14 cellular contexts compared by ENCODE assay signal in genomic region chr9:92638621-92639101, GRCh38. TPM values are rescaled to one million over a fixed set of nuclear protein-coding genes. Genes with fewer than 3 reads are reported as not detected.
A peak's percentile ranks its signal among the peaks of the same experiment; 100 is the strongest.
DNase-seq lines count a peak whose midpoint lies in the region; ATAC-seq and TF ChIP-seq lines count a peak whose summit lies in the region.
"Had no signal": no experiment of that assay in that cellular context is flagged by ENCODE, and none has a peak within 500 bp of the region (broad histone marks: within the 10 kb centered on the region; RNA-seq: fewer than 3 reads in every experiment).

No MANE protein-coding gene starts in this region.

- no peak overlapping the region for H3K4me3 ChIP-seq in AG10803 (ENCODE audit: low read length)
- no peak overlapping the region for H3K4me3 ChIP-seq in MG63
- no peak overlapping the region for H3K4me3 ChIP-seq in A673 (ENCODE audit: low read depth, low read length, poor library complexity, severe bottlenecking)
- H3K4me3 ChIP-seq: BLaER1 treated with 17β-estradiol and CSF1 and Interleukin-3, amounts not matched to agents 10 nM and 100 nM; HAP-1; Peyer's patch had no signal

- peaks cover 52 to 69% of the 10 kb centered on the region in 2 donors for H3K36me3 Mint-ChIP-seq in stimulated activated naive B cell treated with anti-CD40 and anti-IgM and Interleukin-4, amounts not matched to agents 10 μg/mL and 1 μg/mL and 100 μg/mL, for 72 hours

- BruUV-seq in A673 (replicated peaks; lab: Mats Ljungman, UMichigan), result no TSS peak

- intact Hi-C loops in A673 (cut with micrococcal nuclease; ENCODE audit: unreplicated experiment), result no loop called here

- no peak overlapping the region for H3K27ac ChIP-seq in A673 (ENCODE audit: low read depth, low read length, poor library complexity, severe bottlenecking)
- H3K27ac ChIP-seq: BLaER1 treated with 17β-estradiol and CSF1 and Interleukin-3, amounts not matched to agents 10 nM and 100 nM; Peyer's patch had no signal

- H3K4me1 ChIP-seq in A673 (ENCODE audit: insufficient read depth, low read length, poor library complexity, severe bottlenecking), result no peaks in the 10 kb centered on the region
- H3K4me1 ChIP-seq: HAP-1, Peyer's patch had no signal

- H3K27me3 Mint-ChIP-seq in stimulated activated naive B cell treated with anti-CD40 and anti-IgM and Interleukin-4, amounts not matched to agents 10 μg/mL and 1 μg/mL and 100 μg/mL, for 72 hours, result no peaks in the 10 kb centered on the region

- H3K9me3 ChIP-seq in MG63, result no peaks in the 10 kb centered on the region
- no peaks in the 10 kb centered on the region for H3K9me3 ChIP-seq in A673 (ENCODE audit: low read depth, low read length, poor library complexity, severe bottlenecking)
- H3K9me3 ChIP-seq: BLaER1 treated with 17β-estradiol and CSF1 and Interleukin-3, amounts not matched to agents 10 nM and 100 nM; HAP-1; Peyer's patch had no signal

- H3K9me3 Mint-ChIP-seq in stimulated activated naive B cell treated with anti-CD40 and anti-IgM and Interleukin-4, amounts not matched to agents 10 μg/mL and 1 μg/mL and 100 μg/mL, for 72 hours, result no peaks in the 10 kb centered on the region

- H3K36me3 ChIP-seq in MG63 (peaks cover 53% of the 10 kb centered on the region), A673 (ENCODE audit: insufficient read depth, low read length, poor library complexity, severe bottlenecking) (peaks cover 34% of the 10 kb centered on the region)

- DNase-seq in AG10803 (ENCODE audit: low read depth) (peak; percentile 47), MG63 (peak; percentile 16), mesenteric fat pad (ENCODE audit: low spot score) (peak; percentile 64), NCI-H2196 (lab: John Stamatoyannopoulos, UW; ENCODE audit: unreplicated experiment) (no peak), A673 (ENCODE audit: low spot score) (no peak), MV-4-11 (lab: John Stamatoyannopoulos, UW) (no peak)
- DNase-seq in stimulated activated naive B cell treated with anti-CD40 and anti-IgM and Interleukin-4, amounts not matched to agents 10 μg/mL and 1 μg/mL and 100 μg/mL, for 72 hours, result no peak
- DNase-seq: DMS153, NCI-H2029 treated with DMSO at 0.1 percent for 48 hours, NCI-H524, SHP77 had no signal

- peak overlapping the region; percentile 68 for H3K27ac Mint-ChIP-seq in stimulated activated naive B cell treated with anti-CD40 and anti-IgM and Interleukin-4, amounts not matched to agents 10 μg/mL and 1 μg/mL and 100 μg/mL, for 72 hours

- CTCF ChIA-PET in A673 (lab: Charles Lee), result no interaction called here

- POLR2A ChIA-PET in A673 (lab: Charles Lee; ENCODE audit: low non-redundant PET), result no interaction called here

- H3K27me3 ChIP-seq in MG63, result no peaks in the 10 kb centered on the region
- H3K27me3 ChIP-seq in A673 (replicated peaks; ENCODE audit: insufficient read depth, low read depth, low read length, poor library complexity), result no peaks in the 10 kb centered on the region
- H3K27me3 ChIP-seq: BLaER1 treated with 17β-estradiol and CSF1 and Interleukin-3, amounts not matched to agents 10 nM and 100 nM; Peyer's patch had no signal

- no peak overlapping the region for H3K4me3 Mint-ChIP-seq in stimulated activated naive B cell treated with anti-CD40 and anti-IgM and Interleukin-4, amounts not matched to agents 10 μg/mL and 1 μg/mL and 100 μg/mL, for 72 hours

- H3K4me1 Mint-ChIP-seq in stimulated activated naive B cell treated with anti-CD40 and anti-IgM and Interleukin-4, amounts not matched to agents 10 μg/mL and 1 μg/mL and 100 μg/mL, for 72 hours, result peaks cover 4 to 14% of the 10 kb centered on the region in 2 donors

- no peak for TF ChIP-seq CTCF in AG10803 (conservative IDR thresholded peaks at IDR 0.05; ENCODE audit: low read length)
- no peak for TF ChIP-seq CTCF in A673 (conservative IDR thresholded peaks at IDR 0.05; ENCODE audit: low read depth, low read length)

- no peak for ATAC-seq in stimulated activated naive B cell treated with anti-CD40 and anti-IgM and Interleukin-4, amounts not matched to agents 10 μg/mL and 1 μg/mL and 100 μg/mL, for 72 hours (replicated peaks)

RNA-seq across cellular contexts. Expression of gene IPPK, which starts 31.3 kb away (rescaled TPM):
- 9.8 and 13.3 TPM in 2 replicates for total RNA-seq in MG63 (2014; rRNA removed; shearing (Covaris generic); ENCODE audit: low replicate concordance)
- total RNA-seq in mesenteric fat pad, result 10.1 TPM
- 11.4 and 14.0 TPM in 2 replicates for total RNA-seq in A673 (2021)

Comparison
In these comparisons a context has a peak if more than half of its experiments do, and no peak if none do; other contexts are left out.
1. DNase-seq: peak in AG10803 (single experiment), MG63 (single experiment) and mesenteric fat pad (single experiment); none in stimulated activated naive B cell treated with anti-CD40 and anti-IgM and Interleukin-4, amounts not matched to agents 10 μg/mL and 1 μg/mL and 100 μg/mL, for 72 hours (single experiment), NCI-H2196 (single experiment), A673 (single experiment) and MV-4-11 (single experiment).